Comparison of ENCODE assay signal across 13 cellular contexts in the genomic region with DNA sequence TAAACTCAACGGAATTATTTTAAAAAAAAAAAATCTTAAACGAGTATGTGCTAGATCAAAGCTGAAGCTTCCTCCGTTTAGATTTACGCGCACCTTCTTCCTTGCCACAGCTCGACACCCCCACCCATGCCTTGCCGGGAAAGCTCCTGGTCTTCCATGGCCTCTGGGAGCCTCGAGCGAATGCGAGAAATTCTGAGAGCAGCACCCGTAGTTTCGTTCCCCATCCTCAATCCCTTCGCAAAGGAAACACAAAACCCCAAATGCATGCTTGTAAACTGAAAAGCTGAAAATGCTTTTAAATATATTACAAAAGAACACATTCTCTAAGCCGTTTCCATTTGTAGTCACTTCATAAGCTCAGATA. TPM values are rescaled to one million over a fixed set of nuclear protein-coding genes. Genes with fewer than 3 reads are reported as not detected.
DNase-seq lines count a peak whose midpoint lies in the region; ATAC-seq and TF ChIP-seq lines count a peak whose summit lies in the region.
"Had no signal": no experiment of that assay in that cellular context is flagged by ENCODE, and none has a peak within 500 bp of the region (broad histone marks: within the 10 kb centered on the region; RNA-seq: fewer than 3 reads in every experiment).

No MANE protein-coding gene starts in this region.

- WGBS in suprapubic skin, result 5% methylated on average over 14 of the region's 14 CpGs

- no peak overlapping the region for H3K27ac Mint-ChIP-seq in activated naive CD8-positive, alpha-beta T cell treated with anti-CD3 and anti-CD28 coated beads, Interleukin-2, amount 50 U/mL, for 24 hours
- H3K27ac Mint-ChIP-seq in activated naive CD8-positive, alpha-beta T cell treated with anti-CD3 and anti-CD28 coated beads for 36 hours, result no peak overlapping the region
- H3K27ac Mint-ChIP-seq: naive thymus-derived CD4-positive, alpha-beta T cell had no signal

- TF ChIP-seq CTCF in choroid plexus epithelial cell (conservative IDR thresholded peaks at IDR 0.05; ENCODE audit: low read depth, low read length) (no peak), kidney epithelial cell (IDR thresholded peaks at IDR 0.05; ENCODE audit: insufficient read depth, low read length, poor library complexity, severe bottlenecking) (no peak), suprapubic skin (IDR thresholded peaks at IDR 0.05) (no peak)

- H3K36me3 ChIP-seq in kidney epithelial cell (ENCODE audit: control insufficient read depth, insufficient read depth, low read length) (no peaks in the 10 kb centered on the region), suprapubic skin (no peaks in the 10 kb centered on the region)

- no peaks in the 10 kb centered on the region for H3K9me3 ChIP-seq in suprapubic skin

- peaks cover 49% of the 10 kb centered on the region for H3K27me3 Mint-ChIP-seq in activated naive CD8-positive, alpha-beta T cell treated with anti-CD3 and anti-CD28 coated beads, Interleukin-2, amount 50 U/mL, for 24 hours
- peaks cover 58% of the 10 kb centered on the region for H3K27me3 Mint-ChIP-seq in activated naive CD8-positive, alpha-beta T cell treated with anti-CD3 and anti-CD28 coated beads for 36 hours

- H3K9me3 Mint-ChIP-seq in activated naive CD8-positive, alpha-beta T cell treated with anti-CD3 and anti-CD28 coated beads, Interleukin-2, amount 50 U/mL, for 24 hours, result peaks cover 14% of the 10 kb centered on the region
- peaks cover 4% of the 10 kb centered on the region for H3K9me3 Mint-ChIP-seq in activated naive CD8-positive, alpha-beta T cell treated with anti-CD3 and anti-CD28 coated beads for 36 hours

- peaks cover 8% of the 10 kb centered on the region for H3K4me1 Mint-ChIP-seq in activated naive CD8-positive, alpha-beta T cell treated with anti-CD3 and anti-CD28 coated beads, Interleukin-2, amount 50 U/mL, for 24 hours
- H3K4me1 Mint-ChIP-seq in activated naive CD8-positive, alpha-beta T cell treated with anti-CD3 and anti-CD28 coated beads for 36 hours, result peaks cover 9% of the 10 kb centered on the region

- H3K4me3 Mint-ChIP-seq in activated naive CD8-positive, alpha-beta T cell treated with anti-CD3 and anti-CD28 coated beads, Interleukin-2, amount 50 U/mL, for 24 hours, result peak overlapping the region; percentile 21
- H3K4me3 Mint-ChIP-seq in activated naive CD8-positive, alpha-beta T cell treated with anti-CD3 and anti-CD28 coated beads for 36 hours, result no peak overlapping the region

- no peak for DNase-seq in activated naive CD8-positive, alpha-beta T cell treated with anti-CD3 and anti-CD28 coated beads, Interleukin-2, amount 50 U/mL, for 24 hours
- DNase-seq in activated naive CD8-positive, alpha-beta T cell treated with anti-CD3 and anti-CD28 coated beads for 36 hours, result no peak
- no peak for DNase-seq in choroid plexus epithelial cell (ENCODE audit: low read depth)
- no peak for DNase-seq in kidney epithelial cell (ENCODE audit: low read depth)
- DNase-seq in suprapubic skin (ENCODE audit: low spot score in 2 of 2), result no peak
- DNase-seq in GM03348 (ENCODE audit: low spot score), result no peak
- no peak for DNase-seq in 8988T
- DNase-seq: DMS79; effector CD4-positive, alpha-beta T cell; naive thymus-derived CD4-positive, alpha-beta T cell; NCI-H1105; stimulated activated CD4-positive, alpha-beta T cell treated with anti-CD3 and anti-CD28 coated beads, Interleukin-2, amount 100 ng/mL, for 48 hours had no signal

- no peak for TF ChIP-seq EP300 in suprapubic skin (IDR thresholded peaks at IDR 0.05)

- peak overlapping the region; percentile 89 for H3K27ac ChIP-seq in suprapubic skin

- H3K36me3 Mint-ChIP-seq in activated naive CD8-positive, alpha-beta T cell treated with anti-CD3 and anti-CD28 coated beads, Interleukin-2, amount 50 U/mL, for 24 hours (ENCODE audit: low read depth), result peaks cover 4% of the 10 kb centered on the region
- peaks cover 4% of the 10 kb centered on the region for H3K36me3 Mint-ChIP-seq in activated naive CD8-positive, alpha-beta T cell treated with anti-CD3 and anti-CD28 coated beads for 36 hours

- H3K27me3 ChIP-seq in kidney epithelial cell (ENCODE audit: control insufficient read depth, insufficient read depth, low read length) (peaks cover 34% of the 10 kb centered on the region), suprapubic skin (peaks cover 33% of the 10 kb centered on the region)

- no peak for ATAC-seq in activated naive CD8-positive, alpha-beta T cell treated with anti-CD3 and anti-CD28 coated beads, Interleukin-2, amount 50 U/mL, for 24 hours
- no peak for ATAC-seq in HG03469 (IDR thresholded peaks at IDR 0.05; ENCODE audit: unreplicated experiment)

- TF ChIP-seq POLR2A in suprapubic skin (IDR thresholded peaks at IDR 0.05), result no peak

- H3K4me1 ChIP-seq in suprapubic skin, result peaks cover 8% of the 10 kb centered on the region

- H3K4me3 ChIP-seq in choroid plexus epithelial cell (ENCODE audit: low read depth, low read length), result peak overlapping the region; percentile 32
- H3K4me3 ChIP-seq in kidney epithelial cell (ENCODE audit: low read depth, low read length), result peak overlapping the region; percentile 40
- peak overlapping the region; percentile 52 for H3K4me3 ChIP-seq in suprapubic skin

RNA-seq across cellular contexts. Expression of a gene that starts 1.6 kb away (rescaled TPM):
- total RNA-seq in activated naive CD8-positive, alpha-beta T cell treated with anti-CD3 and anti-CD28 coated beads for 36 hours, result under 1 TPM; 0.46 to 0.56 TPM
- total RNA-seq in kidney epithelial cell (3.3 and 3.4 TPM in 2 replicates), suprapubic skin (100 to 1,000 TPM; 497 to 826 (median 664) TPM)
- total RNA-seq: naive thymus-derived CD4-positive, alpha-beta T cell had no signal

Comparison
In these comparisons a context has a peak if more than half of its experiments do, and no peak if none do; other contexts are left out.
1. RNA of a gene that starts 1.6 kb away (total RNA-seq): 497 to 826 TPM in suprapubic skin; 3.3 to 3.4 TPM in kidney epithelial cell and 0.46 to 0.56 TPM in activated naive CD8-positive, alpha-beta T cell treated with anti-CD3 and anti-CD28 coated beads for 36 hours; every median in the first group is over 100 times any median in the second.
2. Peak in every context shown above with its lines, with median percentiles within 50 percentile points of each other: H3K4me3 ChIP-seq.